Comparison of ENCODE assay signal across 1 cellular context in the genomic region with DNA sequence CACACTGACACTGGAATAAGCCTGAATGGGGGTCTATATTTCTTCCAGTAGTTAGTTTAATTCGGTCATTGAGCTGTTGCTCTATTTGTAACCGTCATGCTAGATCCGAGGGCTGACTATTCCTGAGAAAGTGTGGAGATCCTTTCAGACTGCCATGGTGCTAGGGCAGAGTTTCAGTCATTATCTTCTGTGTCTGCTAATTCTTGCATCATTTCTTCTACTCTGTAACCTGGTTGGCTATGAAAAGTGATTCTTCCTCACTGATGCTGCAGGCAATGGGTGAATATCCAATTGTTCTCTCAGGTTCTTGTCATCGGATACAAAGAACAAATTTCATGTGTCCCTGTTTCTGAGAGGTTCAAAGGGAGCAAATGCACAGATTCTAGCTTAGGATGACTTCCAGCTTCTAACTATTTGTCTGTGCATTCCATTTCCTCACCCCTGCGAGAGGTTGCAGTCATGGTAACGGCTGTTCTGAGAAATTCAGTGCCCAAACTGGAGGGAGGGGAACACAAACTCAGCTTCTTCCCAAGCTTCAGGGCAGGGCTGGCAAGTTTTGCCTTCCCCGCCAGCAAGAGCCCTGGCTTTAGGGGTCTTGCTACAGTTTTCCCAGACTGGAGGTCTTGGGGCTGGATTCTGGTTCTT.
TF ChIP-seq lines count a peak whose summit lies in the region.

No MANE protein-coding gene starts in this region.

TF ChIP-seq in GM23338, 12 proteins besides CTCF, POLR2A, EP300 and RAD21 (continued from another document):
- TF ChIP-seq, protein P1, sequence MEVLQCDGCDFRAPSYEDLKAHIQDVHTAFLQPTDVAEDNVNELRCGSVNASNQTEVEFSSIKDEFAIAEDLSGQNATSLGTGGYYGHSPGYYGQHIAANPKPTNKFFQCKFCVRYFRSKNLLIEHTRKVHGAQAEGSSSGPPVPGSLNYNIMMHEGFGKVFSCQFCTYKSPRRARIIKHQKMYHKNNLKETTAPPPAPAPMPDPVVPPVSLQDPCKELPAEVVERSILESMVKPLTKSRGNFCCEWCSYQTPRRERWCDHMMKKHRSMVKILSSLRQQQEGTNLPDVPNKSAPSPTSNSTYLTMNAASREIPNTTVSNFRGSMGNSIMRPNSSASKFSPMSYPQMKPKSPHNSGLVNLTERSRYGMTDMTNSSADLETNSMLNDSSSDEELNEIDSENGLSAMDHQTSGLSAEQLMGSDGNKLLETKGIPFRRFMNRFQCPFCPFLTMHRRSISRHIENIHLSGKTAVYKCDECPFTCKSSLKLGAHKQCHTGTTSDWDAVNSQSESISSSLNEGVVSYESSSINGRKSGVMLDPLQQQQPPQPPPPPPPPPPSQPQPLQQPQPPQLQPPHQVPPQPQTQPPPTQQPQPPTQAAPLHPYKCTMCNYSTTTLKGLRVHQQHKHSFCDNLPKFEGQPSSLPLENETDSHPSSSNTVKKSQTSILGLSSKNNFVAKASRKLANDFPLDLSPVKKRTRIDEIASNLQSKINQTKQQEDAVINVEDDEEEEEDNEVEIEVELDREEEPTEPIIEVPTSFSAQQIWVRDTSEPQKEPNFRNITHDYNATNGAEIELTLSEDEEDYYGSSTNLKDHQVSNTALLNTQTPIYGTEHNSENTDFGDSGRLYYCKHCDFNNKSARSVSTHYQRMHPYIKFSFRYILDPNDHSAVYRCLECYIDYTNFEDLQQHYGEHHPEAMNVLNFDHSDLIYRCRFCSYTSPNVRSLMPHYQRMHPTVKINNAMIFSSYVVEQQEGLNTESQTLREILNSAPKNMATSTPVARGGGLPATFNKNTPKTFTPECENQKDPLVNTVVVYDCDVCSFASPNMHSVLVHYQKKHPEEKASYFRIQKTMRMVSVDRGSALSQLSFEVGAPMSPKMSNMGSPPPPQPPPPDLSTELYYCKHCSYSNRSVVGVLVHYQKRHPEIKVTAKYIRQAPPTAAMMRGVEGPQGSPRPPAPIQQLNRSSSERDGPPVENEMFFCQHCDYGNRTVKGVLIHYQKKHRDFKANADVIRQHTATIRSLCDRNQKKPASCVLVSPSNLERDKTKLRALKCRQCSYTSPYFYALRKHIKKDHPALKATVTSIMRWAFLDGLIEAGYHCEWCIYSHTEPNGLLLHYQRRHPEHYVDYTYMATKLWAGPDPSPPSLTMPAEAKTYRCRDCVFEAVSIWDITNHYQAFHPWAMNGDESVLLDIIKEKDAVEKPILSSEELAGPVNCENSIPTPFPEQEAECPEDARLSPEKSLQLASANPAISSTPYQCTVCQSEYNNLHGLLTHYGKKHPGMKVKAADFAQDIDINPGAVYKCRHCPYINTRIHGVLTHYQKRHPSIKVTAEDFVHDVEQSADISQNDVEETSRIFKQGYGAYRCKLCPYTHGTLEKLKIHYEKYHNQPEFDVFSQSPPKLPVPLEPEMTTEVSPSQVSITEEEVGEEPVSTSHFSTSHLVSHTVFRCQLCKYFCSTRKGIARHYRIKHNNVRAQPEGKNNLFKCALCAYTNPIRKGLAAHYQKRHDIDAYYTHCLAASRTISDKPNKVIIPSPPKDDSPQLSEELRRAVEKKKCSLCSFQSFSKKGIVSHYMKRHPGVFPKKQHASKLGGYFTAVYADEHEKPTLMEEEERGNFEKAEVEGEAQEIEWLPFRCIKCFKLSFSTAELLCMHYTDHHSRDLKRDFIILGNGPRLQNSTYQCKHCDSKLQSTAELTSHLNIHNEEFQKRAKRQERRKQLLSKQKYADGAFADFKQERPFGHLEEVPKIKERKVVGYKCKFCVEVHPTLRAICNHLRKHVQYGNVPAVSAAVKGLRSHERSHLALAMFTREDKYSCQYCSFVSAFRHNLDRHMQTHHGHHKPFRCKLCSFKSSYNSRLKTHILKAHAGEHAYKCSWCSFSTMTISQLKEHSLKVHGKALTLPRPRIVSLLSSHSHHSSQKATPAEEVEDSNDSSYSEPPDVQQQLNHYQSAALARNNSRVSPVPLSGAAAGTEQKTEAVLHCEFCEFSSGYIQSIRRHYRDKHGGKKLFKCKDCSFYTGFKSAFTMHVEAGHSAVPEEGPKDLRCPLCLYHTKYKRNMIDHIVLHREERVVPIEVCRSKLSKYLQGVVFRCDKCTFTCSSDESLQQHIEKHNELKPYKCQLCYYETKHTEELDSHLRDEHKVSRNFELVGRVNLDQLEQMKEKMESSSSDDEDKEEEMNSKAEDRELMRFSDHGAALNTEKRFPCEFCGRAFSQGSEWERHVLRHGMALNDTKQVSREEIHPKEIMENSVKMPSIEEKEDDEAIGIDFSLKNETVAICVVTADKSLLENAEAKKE (CRISPR knock-in tag; IDR thresholded peaks at IDR 0.05) = no peak
- TF ChIP-seq STAT1 (IDR thresholded peaks at IDR 0.05; ENCODE audit: unreplicated experiment) (no peak), EZH2 (IDR thresholded peaks at IDR 0.05; ENCODE audit: low read depth, unreplicated experiment) (no peak), ZNF114 (CRISPR knock-in tag; IDR thresholded peaks at IDR 0.05) (no peak)
- TF ChIP-seq, protein P2, sequence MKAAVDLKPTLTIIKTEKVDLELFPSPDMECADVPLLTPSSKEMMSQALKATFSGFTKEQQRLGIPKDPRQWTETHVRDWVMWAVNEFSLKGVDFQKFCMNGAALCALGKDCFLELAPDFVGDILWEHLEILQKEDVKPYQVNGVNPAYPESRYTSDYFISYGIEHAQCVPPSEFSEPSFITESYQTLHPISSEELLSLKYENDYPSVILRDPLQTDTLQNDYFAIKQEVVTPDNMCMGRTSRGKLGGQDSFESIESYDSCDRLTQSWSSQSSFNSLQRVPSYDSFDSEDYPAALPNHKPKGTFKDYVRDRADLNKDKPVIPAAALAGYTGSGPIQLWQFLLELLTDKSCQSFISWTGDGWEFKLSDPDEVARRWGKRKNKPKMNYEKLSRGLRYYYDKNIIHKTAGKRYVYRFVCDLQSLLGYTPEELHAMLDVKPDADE (IDR thresholded peaks at IDR 0.05) = no peak
TF ChIP-seq in GM23338: peak in this region for 0.
